17 cellular contexts compared by ENCODE assay signal in the genomic region with DNA sequence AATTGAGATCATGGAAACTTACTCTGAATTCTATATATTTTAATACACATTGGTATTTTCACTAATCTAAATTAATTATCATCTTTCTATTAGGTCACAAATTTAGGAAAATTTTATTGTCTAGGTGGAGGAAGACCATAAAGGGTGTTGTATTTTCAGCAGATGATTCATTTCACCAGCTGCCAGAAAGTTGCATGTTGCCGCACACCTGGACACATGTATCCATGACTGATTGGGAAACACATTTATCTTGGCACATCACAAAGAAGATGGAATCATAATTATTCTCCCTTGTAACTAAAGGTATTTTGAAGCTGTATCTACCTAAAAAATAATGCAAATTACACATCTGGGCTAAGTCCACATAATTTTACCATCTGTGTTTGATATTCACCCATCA. TPM values are rescaled to one million over a fixed set of nuclear protein-coding genes. Genes with fewer than 3 reads are reported as not detected.
A peak's percentile ranks its signal among the peaks of the same experiment; 100 is the strongest.
DNase-seq lines count a peak whose midpoint lies in the region; ATAC-seq, FAIRE-seq and TF ChIP-seq lines count a peak whose summit lies in the region.
"Had no signal": no experiment of that assay in that cellular context is flagged by ENCODE, and none has a peak within 500 bp of the region (broad histone marks: within the 10 kb centered on the region; RNA-seq: fewer than 3 reads in every experiment).

No MANE protein-coding gene starts in this region.

- no peak overlapping the region for H2AFZ ChIP-seq in keratinocyte (ENCODE audit: control insufficient read depth, low read length)

- H3K4me3 ChIP-seq in epithelial cell of esophagus (ENCODE audit: low read length) (no peak overlapping the region), keratinocyte (ENCODE audit: control insufficient read depth in 2 of 3, extremely low read depth in 1 of 3, insufficient read depth in 2 of 3, low read depth in 1 of 3, low read length in 3 of 3) (no peak overlapping the region)

- peaks cover 0 to under 1% of the 10 kb centered on the region in 2 experiments for H3K36me3 ChIP-seq in keratinocyte (ENCODE audit: control insufficient read depth in 2 of 2, extremely low read depth in 1 of 2, insufficient read depth in 2 of 2, low read length in 2 of 2)
- H3K36me3 ChIP-seq: BE2C had no signal

- FAIRE-seq in keratinocyte (lab: Jason Lieb, UNC): peak; percentile 78
- FAIRE-seq in HTR-8/SVneo (lab: Jason Lieb, UNC): no peak
- FAIRE-seq: H1 had no signal

- H4K20me1 ChIP-seq in keratinocyte (ENCODE audit: control insufficient read depth, extremely low read depth, insufficient read depth, low read length): no peaks in the 10 kb centered on the region

- no peaks in the 10 kb centered on the region for H3K79me2 ChIP-seq in keratinocyte (ENCODE audit: control insufficient read depth, insufficient read depth, low read length)

- no peak overlapping the region for H3K9ac ChIP-seq in keratinocyte (ENCODE audit: control insufficient read depth, extremely low read depth, insufficient read depth, low read length)

- DNase-seq in COLO668 (lab: John Stamatoyannopoulos, UW; ENCODE audit: unreplicated experiment) (peak; percentile 7), RWPE1 (ENCODE audit: low spot score) (peak; percentile 17), epithelial cell of esophagus (ENCODE audit: low read depth) (peak; percentile 87), keratinocyte (ENCODE audit: low read depth, low spot score) (peak; percentile 19), HTR-8/SVneo (ENCODE audit: insufficient read length, low spot score) (no peak)
- no peak for DNase-seq in activated CD4-positive, CD25-positive, alpha-beta regulatory T cell treated with anti-CD3 and anti-CD28 coated beads, Interleukin-2, amount 50 U/mL, for 72 hours
- DNase-seq: ACHN; BE2C; C1 segment of cervical spinal cord; Caco-2; CD4-positive, CD25-positive, alpha-beta regulatory T cell; CD8-positive, alpha-beta memory T cell; DMS79 treated with DMSO at 0.1 percent for 48 hours; GF-D8; H9 had no signal

- CTCF ChIA-PET in RWPE1 (lab: Yijun Ruan, JAX): interaction anchor here (0.6 kb wide), 1 partner anchor 1878 kb away, joined by 7 read pairs; no protein-coding TSS in a partner anchor

- no peak for ATAC-seq in GM21786 (IDR thresholded peaks at IDR 0.05; ENCODE audit: unreplicated experiment)

- no peaks in the 10 kb centered on the region for H3K27me3 ChIP-seq in keratinocyte (ENCODE audit: control insufficient read depth, extremely low read depth, insufficient read depth, low read length)
- H3K27me3 ChIP-seq: BE2C had no signal

- peaks cover 11% of the 10 kb centered on the region for H3K4me1 ChIP-seq in keratinocyte (ENCODE audit: control insufficient read depth, extremely low read depth, insufficient read depth, low read length)
- H3K4me1 ChIP-seq: BE2C had no signal

- H3K27ac ChIP-seq in RWPE1: no peak overlapping the region
- no peak overlapping the region for H3K27ac ChIP-seq in keratinocyte (ENCODE audit: control insufficient read depth, insufficient read depth, low read length)

- H3K9me3 ChIP-seq in keratinocyte (ENCODE audit: control insufficient read depth, low read depth, low read length): no peaks in the 10 kb centered on the region
- H3K9me3 ChIP-seq: BE2C, Caco-2 had no signal

- TF ChIP-seq CTCF in RWPE1 (conservative IDR thresholded peaks at IDR 0.05; ENCODE audit: low read depth): no peak
- no peak for TF ChIP-seq CTCF in epithelial cell of esophagus (IDR thresholded peaks at IDR 0.05; ENCODE audit: insufficient read depth, low read depth, low read length, missing control alignments)
- TF ChIP-seq CTCF in keratinocyte (optimal IDR thresholded peaks at IDR 0.05 in 1 of 3, IDR thresholded peaks at IDR 0.05 in 1 of 3, conservative IDR thresholded peaks at IDR 0.05 in 1 of 3; ENCODE audit: extremely low read depth in 1 of 3, insufficient read depth in 2 of 3, low read length in 3 of 3): no peak

- H3K4me2 ChIP-seq in keratinocyte (ENCODE audit: control insufficient read depth, extremely low read depth, insufficient read depth, low read depth, low read length): no peak overlapping the region

- POLR2A ChIA-PET in RWPE1 (lab: Yijun Ruan, JAX; ENCODE audit: low non-redundant PET): no interaction called here

- dilution Hi-C loops in keratinocyte (cut with MboI; ENCODE audit: extremely low pct_ligation_motif_present, low sequenced_read_pairs): no loop called here

- no peaks in the 10 kb centered on the region for H3K9me1 ChIP-seq in keratinocyte (ENCODE audit: control insufficient read depth, extremely low read depth, insufficient read depth, low read length)

RNA-seq across cellular contexts. Expression of a gene that starts 33.1 kb away (rescaled TPM):
- polyA plus RNA-seq in keratinocyte: 4.0 to 8.4 TPM (median 6.0 TPM) in 3 replicates
- 10.3 TPM for polyA plus RNA-seq in keratinocyte (2011; ENCODE audit: low read depth)
- polyA plus RNA-seq in keratinocyte (2011; cell fraction: cytosol; rRNA removed): 1.6 and 4.4 TPM in 2 replicates
- polyA plus RNA-seq in keratinocyte (2011; cell fraction: nucleus; rRNA removed): 8.3 and 13.8 TPM in 2 replicates
- polyA plus RNA-seq in keratinocyte (2012; ENCODE audit: low replicate concordance): 6.0 and 11.5 TPM in 2 replicates
- polyA minus RNA-seq in keratinocyte: 7.1 to 14.6 TPM (median 11.7 TPM) in 3 replicates
- polyA minus RNA-seq in keratinocyte (2011; cell fraction: cytosol; rRNA and poly(A)+ RNA removed): 4.8 TPM
- polyA minus RNA-seq in keratinocyte (2011; cell fraction: nucleus; rRNA and poly(A)+ RNA removed): 18.3 and 27.8 TPM in 2 replicates
- polyA plus RNA-seq: CD8-positive, alpha-beta memory T cell had no signal

Comparison
In these comparisons a context has a peak if more than half of its experiments do, and no peak if none do; other contexts are left out.
1. DNase-seq: peak in COLO668 (single experiment), RWPE1 (single experiment), epithelial cell of esophagus (single experiment) and keratinocyte (single experiment); none in activated CD4-positive, CD25-positive, alpha-beta regulatory T cell treated with anti-CD3 and anti-CD28 coated beads, Interleukin-2, amount 50 U/mL, for 72 hours (single experiment) and HTR-8/SVneo (single experiment).